13 cellular contexts compared by ENCODE assay signal in genomic region chr5:114418546-114419388, GRCh38. TPM values are rescaled to one million over a fixed set of nuclear protein-coding genes. Genes with fewer than 3 reads are reported as not detected.
DNase-seq lines count a peak whose midpoint lies in the region; ATAC-seq and TF ChIP-seq lines count a peak whose summit lies in the region.
"Had no signal": no experiment of that assay in that cellular context is flagged by ENCODE, and none has a peak within 500 bp of the region (broad histone marks: within the 10 kb centered on the region; RNA-seq: fewer than 3 reads in every experiment).

No MANE protein-coding gene starts in this region.

- no peaks in the 10 kb centered on the region for H3K36me3 ChIP-seq in esophagus muscularis mucosa
- H3K36me3 ChIP-seq: breast epithelium, heart left ventricle had no signal

- no peak for TF ChIP-seq EP300 in esophagus muscularis mucosa (IDR thresholded peaks at IDR 0.05)

- H3K27ac Mint-ChIP-seq in HFFc6 (no peak overlapping the region; the same call in 1 of the 2 replicates), mesothelial cell of epicardium (no peak overlapping the region)

- no peaks in the 10 kb centered on the region for H3K9me3 ChIP-seq in esophagus muscularis mucosa
- H3K9me3 ChIP-seq: breast epithelium, heart left ventricle had no signal

- H3K27me3 ChIP-seq in esophagus muscularis mucosa, result no peaks in the 10 kb centered on the region
- H3K27me3 ChIP-seq: breast epithelium, heart left ventricle had no signal

- WGBS in esophagus muscularis mucosa, result 71% methylated on average over 6 of the region's 6 CpGs

- H3K36me3 Mint-ChIP-seq in HFFc6 (ENCODE audit: low read depth) (no peaks in the 10 kb centered on the region; the same call in 1 of the 2 replicates), mesothelial cell of epicardium (no peaks in the 10 kb centered on the region)

- H3K4me3 Mint-ChIP-seq in HFFc6, result peak overlapping the region; percentile 24; the same call in 1 of the 2 replicates
- H3K4me3 Mint-ChIP-seq in mesothelial cell of epicardium, result no peak overlapping the region

- H3K27ac ChIP-seq in esophagus muscularis mucosa (replicated peaks in 1 of 4), result no peak overlapping the region
- H3K27ac ChIP-seq: breast epithelium, heart left ventricle had no signal

- ATAC-seq in GM18861 (IDR thresholded peaks at IDR 0.05; ENCODE audit: unreplicated experiment) (peak; percentile 99), HG03460 (IDR thresholded peaks at IDR 0.05; ENCODE audit: unreplicated experiment) (peak; percentile 96), Right ventricle myocardium inferior (no peak)
- ATAC-seq: heart left ventricle had no signal

- H3K4me3 ChIP-seq in esophagus muscularis mucosa, result no peak overlapping the region
- H3K4me3 ChIP-seq: breast epithelium, heart left ventricle had no signal

- no peaks in the 10 kb centered on the region for H3K9me3 Mint-ChIP-seq in HFFc6
- no peaks in the 10 kb centered on the region for H3K9me3 Mint-ChIP-seq in mesothelial cell of epicardium

- DNase-seq in HFFc6, result no peak
- DNase-seq in foreskin melanocyte, result peak; percentile 37
- no peak for DNase-seq in T1000 (lab: John Stamatoyannopoulos, UW)
- DNase-seq in esophagus muscularis mucosa (ENCODE audit: extremely low spot score), result no peak
- no peak for DNase-seq in Right ventricle myocardium inferior (ENCODE audit: missing footprints)
- no peak for DNase-seq in mesothelial cell of epicardium (ENCODE audit: low spot score in 2 of 2, unreplicated experiment in 2 of 2)
- DNase-seq: activated CD8-positive, alpha-beta memory T cell treated with anti-CD3 and anti-CD28 coated beads, Interleukin-2, amount 50 U/mL, for 4 hours; DMS153; heart left ventricle had no signal

- H3K27me3 Mint-ChIP-seq in HFFc6 (ENCODE audit: insufficient read depth) (no peaks in the 10 kb centered on the region), mesothelial cell of epicardium (ENCODE audit: low read depth) (no peaks in the 10 kb centered on the region)

- intact Hi-C loops in esophagus muscularis mucosa (cut with DNase I), result no loop called here
- intact Hi-C loops in Right ventricle myocardium inferior (cut with DNase I), result no loop called here

- TF ChIP-seq CTCF in HFFc6 (IDR thresholded peaks at IDR 0.05), result no peak
- no peak for TF ChIP-seq CTCF in esophagus muscularis mucosa (IDR thresholded peaks at IDR 0.05)
- TF ChIP-seq CTCF in mesothelial cell of epicardium (IDR thresholded peaks at IDR 0.05; ENCODE audit: unreplicated experiment), result no peak

- no peak for TF ChIP-seq POLR2A in esophagus muscularis mucosa (IDR thresholded peaks at IDR 0.05; ENCODE audit: low read depth)

- H3K4me1 Mint-ChIP-seq in HFFc6 (ENCODE audit: low read depth) (peaks cover 68% of the 10 kb centered on the region), mesothelial cell of epicardium (peaks cover 8% of the 10 kb centered on the region)

- peaks cover 0 to 3% (median 0%) of the 10 kb centered on the region in 4 donors for H3K4me1 ChIP-seq in esophagus muscularis mucosa
- H3K4me1 ChIP-seq: breast epithelium, heart left ventricle had no signal

RNA-seq across cellular contexts. Expression of gene KCNN2, which starts 56.9 kb away (rescaled TPM):
- 10 to 100 TPM; 13.9 to 51.6 (median 47.0) TPM for total RNA-seq in HFFc6 (2021; fragmentation: NEBNext Ultra II Directional; extraction: Animal tissue kit (Norgen Biotek cat#: 25700))
- total RNA-seq in esophagus muscularis mucosa, result 10 to 100 TPM in 1 of 4 donors, 1 to 10 TPM in 3; 6.5 to 10.2 (median 8.6) TPM
- 9.3 TPM for total RNA-seq in Right ventricle myocardium inferior
- total RNA-seq in mesothelial cell of epicardium, result 17.1 to 19.6 TPM (median 19.1 TPM) in 3 replicates
- total RNA-seq: myocyte had no signal
